In genomic region chr16:79602615-79603014, GRCh38 we compare ENCODE assay signal across 1 cellular context.
TF ChIP-seq lines count a peak whose summit lies in the region.

No MANE protein-coding gene starts in this region.

TF ChIP-seq in HepG2, 621 proteins besides CTCF, POLR2A, EP300 and RAD21 (continued from another document):
- TF ChIP-seq ZNF280B (CRISPR knock-in tag; IDR thresholded peaks at IDR 0.05; ENCODE audit: borderline replicate concordance), result no peak
- TF ChIP-seq MXI1 (IDR thresholded peaks at IDR 0.05; ENCODE audit: borderline replicate concordance, low read depth, low read length), result no peak
- TF ChIP-seq RFX5 (IDR thresholded peaks at IDR 0.05; ENCODE audit: low read depth, low read length), result no peak
- no peak for TF ChIP-seq FOXP1 (IDR thresholded peaks at IDR 0.05)
- no peak for TF ChIP-seq FOXP1 (CRISPR knock-in tag; IDR thresholded peaks at IDR 0.05)
- no peak for TF ChIP-seq ZNF34 (CRISPR knock-in tag; IDR thresholded peaks at IDR 0.05; ENCODE audit: borderline replicate concordance)
- no peak for TF ChIP-seq ZNF335 (CRISPR knock-in tag; IDR thresholded peaks at IDR 0.05)
- no peak for TF ChIP-seq RCOR2 (CRISPR knock-in tag; IDR thresholded peaks at IDR 0.05)
- TF ChIP-seq DR1 (CRISPR knock-in tag; IDR thresholded peaks at IDR 0.05), result no peak
- TF ChIP-seq TEF (CRISPR knock-in tag; IDR thresholded peaks at IDR 0.05), result no peak
- no peak for TF ChIP-seq NFKBIZ (CRISPR knock-in tag; IDR thresholded peaks at IDR 0.05)
- TF ChIP-seq PRDM10 (CRISPR knock-in tag; IDR thresholded peaks at IDR 0.05; ENCODE audit: low read depth), result no peak
- TF ChIP-seq ZNF446 (CRISPR knock-in tag; IDR thresholded peaks at IDR 0.05), result no peak
- no peak for TF ChIP-seq ZNF382 (CRISPR knock-in tag; IDR thresholded peaks at IDR 0.05; ENCODE audit: borderline replicate concordance)
- TF ChIP-seq FOXK2 (IDR thresholded peaks at IDR 0.05), result no peak
- no peak for TF ChIP-seq EEA1 (CRISPR knock-in tag; IDR thresholded peaks at IDR 0.05; ENCODE audit: borderline replicate concordance)
- no peak for TF ChIP-seq FUBP1 (CRISPR knock-in tag; IDR thresholded peaks at IDR 0.05; ENCODE audit: borderline replicate concordance)
- no peak for TF ChIP-seq HNF4G (IDR thresholded peaks at IDR 0.05; ENCODE audit: borderline replicate concordance, low read depth, low read length)
- TF ChIP-seq HNF4G (CRISPR knock-in tag; IDR thresholded peaks at IDR 0.05; ENCODE audit: borderline replicate concordance, low read depth), result no peak
